In the genomic region with DNA sequence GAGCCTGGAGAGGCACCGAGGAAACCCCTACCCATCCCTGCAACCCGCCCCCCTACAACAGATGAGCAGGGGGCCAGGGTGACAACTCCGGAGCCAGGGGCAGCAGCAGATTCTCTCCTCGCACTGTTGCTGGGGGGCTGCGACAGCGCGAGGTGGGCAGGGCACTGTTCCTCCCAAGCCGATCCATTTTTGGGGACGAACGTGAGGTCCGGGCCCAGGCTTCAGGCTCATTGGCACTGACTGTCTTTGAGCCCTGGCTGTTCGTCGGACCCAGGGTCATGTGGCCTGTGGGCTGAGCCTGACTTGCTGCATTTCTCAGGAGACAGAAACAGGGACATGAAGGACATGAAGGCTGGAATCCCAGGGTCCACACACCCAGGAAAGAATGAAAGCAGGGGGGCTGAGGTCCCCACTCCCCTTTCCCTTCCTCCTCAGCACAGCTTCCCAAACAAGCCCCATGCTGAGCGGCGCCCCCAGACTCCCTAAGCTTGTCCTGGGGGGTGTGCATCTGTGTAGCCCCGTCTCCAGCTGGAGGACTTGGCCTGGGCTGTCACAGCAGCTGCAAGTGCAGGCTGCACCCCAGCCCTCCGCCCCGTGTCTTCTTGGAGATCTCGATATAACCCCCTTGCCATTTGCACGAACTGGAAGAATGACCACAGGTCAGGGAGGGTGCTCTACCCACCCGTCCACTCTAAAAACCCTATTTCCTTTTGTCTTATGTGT, we compare ENCODE assay signal across 1 cellular context.
TF ChIP-seq lines count a peak whose summit lies in the region.

No MANE protein-coding gene starts in this region.

TF ChIP-seq in liver, 16 proteins besides CTCF, POLR2A, EP300 and RAD21 (continued from another document):
- TF ChIP-seq, protein P1, sequence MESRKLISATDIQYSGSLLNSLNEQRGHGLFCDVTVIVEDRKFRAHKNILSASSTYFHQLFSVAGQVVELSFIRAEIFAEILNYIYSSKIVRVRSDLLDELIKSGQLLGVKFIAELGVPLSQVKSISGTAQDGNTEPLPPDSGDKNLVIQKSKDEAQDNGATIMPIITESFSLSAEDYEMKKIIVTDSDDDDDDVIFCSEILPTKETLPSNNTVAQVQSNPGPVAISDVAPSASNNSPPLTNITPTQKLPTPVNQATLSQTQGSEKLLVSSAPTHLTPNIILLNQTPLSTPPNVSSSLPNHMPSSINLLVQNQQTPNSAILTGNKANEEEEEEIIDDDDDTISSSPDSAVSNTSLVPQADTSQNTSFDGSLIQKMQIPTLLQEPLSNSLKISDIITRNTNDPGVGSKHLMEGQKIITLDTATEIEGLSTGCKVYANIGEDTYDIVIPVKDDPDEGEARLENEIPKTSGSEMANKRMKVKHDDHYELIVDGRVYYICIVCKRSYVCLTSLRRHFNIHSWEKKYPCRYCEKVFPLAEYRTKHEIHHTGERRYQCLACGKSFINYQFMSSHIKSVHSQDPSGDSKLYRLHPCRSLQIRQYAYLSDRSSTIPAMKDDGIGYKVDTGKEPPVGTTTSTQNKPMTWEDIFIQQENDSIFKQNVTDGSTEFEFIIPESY (IDR thresholded peaks at IDR 0.05), result no peak
- TF ChIP-seq YY1 (IDR thresholded peaks at IDR 0.05), result no peak
